Comparison of ENCODE assay signal across 11 cellular contexts in the genomic region with DNA sequence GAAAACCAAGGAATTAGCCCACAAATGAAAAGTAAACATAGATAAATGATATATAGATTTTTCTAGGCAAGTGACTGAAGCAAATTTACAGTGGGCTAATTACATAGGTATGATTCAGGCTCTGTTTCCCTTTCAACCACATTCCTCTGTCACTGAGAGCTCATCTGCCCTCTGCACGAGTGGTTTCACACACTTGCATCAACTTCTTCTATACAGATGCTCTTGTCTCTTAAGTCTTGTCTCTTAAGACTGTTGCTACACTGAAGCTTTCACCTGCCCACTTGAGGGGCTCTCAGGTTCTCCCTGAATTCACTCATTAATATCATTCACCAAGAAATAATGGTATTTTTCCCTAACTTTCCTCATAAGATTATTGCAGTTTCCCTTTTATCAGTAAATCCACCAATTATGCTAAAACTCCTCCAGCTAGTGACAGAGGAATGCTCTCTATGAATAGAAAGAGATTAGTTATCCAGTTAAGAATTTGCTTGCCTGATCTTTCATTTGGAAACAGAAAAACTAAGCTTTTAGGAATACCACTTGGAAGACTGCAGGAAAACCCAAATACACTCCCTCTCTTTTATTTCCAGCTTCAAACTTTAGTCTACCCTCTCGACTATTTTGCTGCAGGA.
DNase-seq lines count a peak whose midpoint lies in the region; ATAC-seq lines count a peak whose summit lies in the region.
"Had no signal": no experiment of that assay in that cellular context is flagged by ENCODE, and none has a peak within 500 bp of the region (broad histone marks: within the 10 kb centered on the region; RNA-seq: fewer than 3 reads in every experiment).

No MANE protein-coding gene starts in this region.

- DNase-seq in fibroblast of the conjunctiva (ENCODE audit: low read depth) (peak; percentile 6), MV-4-11 (lab: John Stamatoyannopoulos, UW) (no peak), DMS153 treated with DMSO at 0.1 percent for 48 hours (lab: John Stamatoyannopoulos, UW; ENCODE audit: unreplicated experiment) (no peak), NCI-H2171 treated with DMSO at 0.1 percent for 48 hours (lab: John Stamatoyannopoulos, UW) (no peak), NCI-H2171 (lab: John Stamatoyannopoulos, UW) (no peak)
- DNase-seq: activated T-cell treated with anti-CD3 and anti-CD28 coated beads, Interleukin-2, amount 50 U/mL, for 24 hours; erythroblast; SHP77 treated with DMSO at 0.1 percent for 48 hours had no signal

- ATAC-seq in GM18517 (IDR thresholded peaks at IDR 0.05; ENCODE audit: unreplicated experiment) (peak; percentile 95), GM21526 (IDR thresholded peaks at IDR 0.05; ENCODE audit: low FRiP score, unreplicated experiment) (peak; percentile 96), HG03442 (IDR thresholded peaks at IDR 0.05; ENCODE audit: unreplicated experiment) (peak; percentile 96)
